Comparison of ENCODE assay signal across 8 cellular contexts in the genomic region with DNA sequence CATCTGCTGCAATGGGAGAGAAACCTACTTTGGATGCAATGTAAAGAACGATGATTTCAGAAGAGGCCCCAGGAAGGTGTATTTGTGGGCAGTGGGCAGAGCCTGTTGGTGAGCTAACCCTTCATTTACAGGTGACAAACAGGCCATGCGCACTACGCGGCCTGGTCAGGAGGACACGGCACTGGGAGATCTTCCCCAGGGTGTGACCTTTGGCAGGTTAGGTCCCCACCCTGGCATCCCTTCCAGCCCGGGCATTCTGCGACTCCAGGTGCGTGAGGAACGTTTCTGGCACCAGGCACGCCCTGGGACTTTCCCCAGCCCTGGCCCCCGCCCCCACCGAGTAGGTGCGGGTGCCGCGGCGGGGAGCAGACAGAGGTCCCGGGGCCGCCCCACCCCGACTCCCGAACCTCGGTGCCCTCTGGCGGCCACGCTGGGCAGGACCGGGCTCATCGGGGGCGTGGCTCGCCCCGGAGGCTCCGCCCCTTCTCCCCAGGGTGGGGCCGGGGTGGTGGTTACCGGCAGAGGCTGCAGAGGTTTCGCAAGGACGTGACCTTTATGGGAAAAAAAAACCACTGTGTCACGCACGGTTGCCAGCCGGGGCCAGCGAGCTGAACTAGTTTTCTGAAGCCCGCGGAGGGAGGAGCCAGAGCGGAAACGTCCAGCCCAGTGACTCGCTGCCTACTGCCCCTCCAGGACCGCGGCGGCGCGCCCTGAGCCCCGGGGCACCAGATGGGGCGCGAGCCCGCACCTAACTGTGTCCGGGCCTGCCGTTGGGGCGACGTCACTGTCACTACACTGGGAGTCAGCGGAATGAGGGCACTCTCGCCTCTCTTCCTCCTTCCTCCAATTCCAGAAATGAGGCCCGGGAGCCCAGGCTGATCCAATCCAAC. TPM values are rescaled to one million over a fixed set of nuclear protein-coding genes. Genes with fewer than 3 reads are reported as not detected.
DNase-seq lines count a peak whose midpoint lies in the region; TF ChIP-seq lines count a peak whose summit lies in the region.

No MANE protein-coding gene starts in this region.

- peak overlapping the region; percentile 65 for H3K18ac ChIP-seq in H9 (ENCODE audit: insufficient read length, low read depth, low read length)

- no peaks in the 10 kb centered on the region for H3K27me3 Mint-ChIP-seq in H9 (ENCODE audit: low read depth)

- peak; percentile 86 for DNase-seq in H9
- peak; percentile 78 for DNase-seq in mammary epithelial cell
- peak; percentile 96 for DNase-seq in islet precursor cell
- peak; percentile 70 to 83 for DNase-seq in stimulated activated CD4-positive, alpha-beta T cell treated with anti-CD3 and anti-CD28 coated beads, Interleukin-15, amount 100 ng/mL, for 48 hours (ENCODE audit: low read depth in 2 of 2)
- DNase-seq in D341Med (ENCODE audit: low spot score): no peak

- H3K9ac ChIP-seq in H9 (ENCODE audit: extremely low read depth, insufficient read length, low read length): peak overlapping the region; percentile 18
- H3K9ac ChIP-seq in Loucy (ENCODE audit: low read depth, low read length, poor library complexity, severe bottlenecking): no peak overlapping the region
- H3K9ac ChIP-seq in mammary epithelial cell (ENCODE audit: insufficient read depth, low read length): no peak overlapping the region

- peaks cover 8% of the 10 kb centered on the region for H3K23me2 ChIP-seq in H9 (ENCODE audit: insufficient read length, low read depth, low read length, poor library complexity, severe bottlenecking)

- H3K27ac Mint-ChIP-seq in H9: peak overlapping the region in 1 of 3 experiments; percentile 36; a peak in 1 of 7 replicates

- no peak overlapping the region for H4K8ac ChIP-seq in H9 (replicated peaks; ENCODE audit: insufficient read length, low read depth, low read length)

- H3K9me3 Mint-ChIP-seq in H9: peaks cover 52 to 63% of the 10 kb centered on the region in 2 experiments

- H3F3A ChIP-seq in Loucy (ENCODE audit: low read depth): no peaks in the 10 kb centered on the region

- H4K20me1 ChIP-seq in H9 (ENCODE audit: control insufficient read depth, insufficient read depth, insufficient read length) (no peaks in the 10 kb centered on the region), Loucy (ENCODE audit: insufficient read depth, low read length, poor library complexity, severe bottlenecking) (no peaks in the 10 kb centered on the region), mammary epithelial cell (ENCODE audit: insufficient read depth, low read length) (no peaks in the 10 kb centered on the region)

- no peak overlapping the region for H2BK120ac ChIP-seq in H9 (ENCODE audit: low read depth, low read length, poor library complexity, severe bottlenecking)

- no peak overlapping the region for H2BK15ac ChIP-seq in H9 (ENCODE audit: low read depth, low read length)

- H3T11ph ChIP-seq in H9 (ENCODE audit: low read length): no peak overlapping the region

- H3K79me2 ChIP-seq in H9 (ENCODE audit: insufficient read depth, low read length) (no peaks in the 10 kb centered on the region), Loucy (ENCODE audit: insufficient read depth, low read length) (no peaks in the 10 kb centered on the region), mammary epithelial cell (ENCODE audit: insufficient read depth, low read length) (no peaks in the 10 kb centered on the region)

- dilution Hi-C loops in mammary epithelial cell (cut with HindIII; ENCODE audit: low sequenced_read_pairs): no loop called here

- peak overlapping the region; percentile 4; the same call in 1 of the 2 replicates for H3K14ac ChIP-seq in H9 (ENCODE audit: insufficient read depth, low read length)

- H3K23ac ChIP-seq in H9 (ENCODE audit: insufficient read length, low read depth, low read length): no peak overlapping the region

- H3K4me1 ChIP-seq in H9 (ENCODE audit: insufficient read depth, low read length) (peaks cover 3% of the 10 kb centered on the region; the same call in 1 of the 2 replicates), Loucy (ENCODE audit: insufficient read depth, low read length, poor library complexity, severe bottlenecking) (no peaks in the 10 kb centered on the region), mammary epithelial cell (ENCODE audit: insufficient read depth, low read length) (no peaks in the 10 kb centered on the region)

- H3K27ac ChIP-seq in H9 (ENCODE audit: insufficient read length, low read depth, low read length): no peak overlapping the region
- H3K27ac ChIP-seq in VCaP: peak overlapping the region; percentile 56
- H3K27ac ChIP-seq in mammary epithelial cell (ENCODE audit: insufficient read depth, low read depth, low read length): no peak overlapping the region

- H3K36me3 Mint-ChIP-seq in H9 (ENCODE audit: insufficient read depth in 1 of 3, low read depth in 3 of 3): peaks cover 0 to 5% (median 5%) of the 10 kb centered on the region in 3 experiments; a peak in 2 of 7 replicates

- in situ Hi-C loops in mammary epithelial cell (cut with MboI; ENCODE audit: low sequenced_read_pairs in 2 of 2): loop anchor here in 1 of 2 donors (5.0 kb wide), 1 partner anchor 165 kb away; no protein-coding TSS in a partner anchor

- no peaks in the 10 kb centered on the region for H3K36me3 ChIP-seq in Loucy (ENCODE audit: insufficient read depth, low read length)
- no peaks in the 10 kb centered on the region for H3K36me3 ChIP-seq in mammary epithelial cell (ENCODE audit: insufficient read depth, low read length)

- no peak overlapping the region for H4K91ac ChIP-seq in H9 (ENCODE audit: insufficient read length, low read depth, low read length)

- H3K9me3 ChIP-seq in H9 (ENCODE audit: control insufficient read depth, low read depth, low read length) (no peaks in the 10 kb centered on the region), Loucy (ENCODE audit: insufficient read depth, low read depth, low read length) (no peaks in the 10 kb centered on the region), mammary epithelial cell (replicated peaks; ENCODE audit: insufficient read depth, low read length) (no peaks in the 10 kb centered on the region)

- H4K5ac ChIP-seq in H9 (ENCODE audit: insufficient read length, low read depth, low read length): no peak overlapping the region

- H3K27me3 ChIP-seq in H9 (ENCODE audit: insufficient read depth, low read length) (no peaks in the 10 kb centered on the region), Loucy (ENCODE audit: insufficient read depth, low read length, poor library complexity, severe bottlenecking) (no peaks in the 10 kb centered on the region), mammary epithelial cell (ENCODE audit: insufficient read depth, low read length) (peaks cover 3% of the 10 kb centered on the region)

- H2AK5ac ChIP-seq in H9 (ENCODE audit: insufficient read length, low read length): no peak overlapping the region

- no peaks in the 10 kb centered on the region for H3K9me2 ChIP-seq in Loucy (replicated peaks; ENCODE audit: low read depth, low read length)

- CTCF ChIA-PET in mammary epithelial cell (lab: Charles Lee; ENCODE audit: low non-redundant PET): interaction anchor here (0.6 to 1.2 kb wide), 2 partner anchors 12 to 110 kb away, joined by 3 to 5 read pairs; no protein-coding TSS in a partner anchor

- H3K4ac ChIP-seq in H9 (ENCODE audit: low read depth, low read length): no peak overlapping the region

- H3K79me1 ChIP-seq in H9 (ENCODE audit: insufficient read depth, low read depth, low read length, poor library complexity, severe bottlenecking): no peaks in the 10 kb centered on the region

- intact Hi-C loops in mammary epithelial cell (cut with micrococcal nuclease): loop anchor here (1.0 kb wide), 2 partner anchors 90 to 109 kb away; no protein-coding TSS in a partner anchor

- peak overlapping the region; percentile 55 to 72 for H3K4me3 Mint-ChIP-seq in H9

- H2BK12ac ChIP-seq in H9 (ENCODE audit: insufficient read length, low read depth, low read length): no peak overlapping the region

- no TSS peak for BruUV-seq in mammary epithelial cell (replicated peaks; lab: Mats Ljungman, UMichigan)

- WGBS in H9 (ENCODE audit: extremely low coverage, insufficient read length, low lambda C conversion rate): no CpG with 5 or more reads among the region's 58 CpGs
- 51% methylated on average over 17 of the region's 58 CpGs for WGBS in mammary epithelial cell (ENCODE audit: low coverage, missing lambda C conversion rate)

- no peak overlapping the region for H2AFZ ChIP-seq in H9 (ENCODE audit: low read length)
- H2AFZ ChIP-seq in Loucy (ENCODE audit: low read length): peak overlapping the region; percentile 52; the same call in 1 of the 2 replicates
- H2AFZ ChIP-seq in mammary epithelial cell (ENCODE audit: low read depth, low read length): peak overlapping the region; percentile 83

- H3K4me3 ChIP-seq in GM12875 (ENCODE audit: low read depth, low read length) (peak overlapping the region; percentile 38), Loucy (ENCODE audit: low read length, poor library complexity, severe bottlenecking) (peak overlapping the region; percentile 35), mammary epithelial cell (replicated peaks in 1 of 3; ENCODE audit: insufficient read depth in 1 of 3, low read depth in 2 of 3, low read length in 3 of 3) (peak overlapping the region in 2 of 3 experiments; percentile 12 to 30)

- TF ChIP-seq CTCF in GM12875 (IDR thresholded peaks at IDR 0.05; ENCODE audit: borderline replicate concordance, insufficient read depth, low read depth, low read length) (peak; percentile 62), H9 (conservative IDR thresholded peaks at IDR 0.05) (peak; percentile 76), Loucy (conservative IDR thresholded peaks at IDR 0.05; ENCODE audit: low read length) (peak; percentile 55), VCaP (conservative IDR thresholded peaks at IDR 0.05) (peak; percentile 78), mammary epithelial cell (conservative IDR thresholded peaks at IDR 0.05 in 1 of 2, IDR thresholded peaks at IDR 0.05 in 1 of 2; ENCODE audit: extremely low read depth in 1 of 2, insufficient read depth in 1 of 2, low read depth in 1 of 2, low read length in 2 of 2) (peak; percentile 23 to 65)

- H3K56ac ChIP-seq in H9 (ENCODE audit: insufficient read length, low read depth, low read length): no peak overlapping the region

- H3K4me2 ChIP-seq in H9 (ENCODE audit: insufficient read depth, insufficient read length, low read length) (peak overlapping the region; percentile 38), Loucy (ENCODE audit: low read depth, low read length, poor library complexity, severe bottlenecking) (peak overlapping the region; percentile 44), mammary epithelial cell (ENCODE audit: insufficient read depth, low read depth, low read length) (peak overlapping the region; percentile 68)

- peaks cover 0 to 26% of the 10 kb centered on the region in 2 experiments; a peak in 3 of 4 replicates for H3K4me1 Mint-ChIP-seq in H9

- no peak overlapping the region for H2BK5ac ChIP-seq in H9 (ENCODE audit: insufficient read length, low read length)

- no peak overlapping the region for H2BK20ac ChIP-seq in H9 (ENCODE audit: low read depth, low read length, poor library complexity, severe bottlenecking)

RNA-seq across cellular contexts. Expression of a gene that starts 5.0 kb away (rescaled TPM):
- total RNA-seq in H9 (2021) (not detected in 2 replicates), mammary epithelial cell (not detected)
- polyA plus RNA-seq in mammary epithelial cell: not detected
- polyA minus RNA-seq in mammary epithelial cell: not detected
